In the genomic region with DNA sequence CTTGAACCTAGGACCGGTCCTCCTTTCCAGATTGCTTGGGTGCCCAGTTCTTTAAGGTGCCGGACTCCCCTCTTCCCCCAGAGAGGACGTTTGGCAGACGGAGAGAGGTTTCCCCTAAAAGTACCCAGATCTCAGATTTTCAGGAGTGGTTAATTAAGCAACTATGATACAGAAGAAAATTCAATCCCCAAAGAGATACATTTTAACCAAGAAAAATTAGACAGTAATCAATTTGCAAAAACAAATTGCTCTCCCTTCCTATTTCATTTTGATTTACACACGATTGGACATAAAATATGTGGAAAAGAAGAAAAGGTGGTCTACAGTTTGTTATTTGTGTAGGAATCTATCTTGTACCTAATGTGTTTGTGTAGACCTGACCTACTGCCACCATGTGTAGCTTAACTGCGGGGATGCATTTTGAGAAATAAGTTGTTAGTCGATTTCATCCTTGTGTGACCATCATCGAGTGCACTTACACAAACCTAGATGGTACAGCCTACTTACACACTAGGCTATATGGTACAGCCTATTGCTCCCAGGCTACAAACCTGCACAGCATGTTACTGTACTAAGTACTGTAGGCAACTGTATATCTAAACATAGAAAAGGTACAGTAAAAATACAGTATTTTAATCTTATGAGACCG, we compare ENCODE assay signal across 8 cellular contexts.
DNase-seq lines count a peak whose midpoint lies in the region; ATAC-seq and TF ChIP-seq lines count a peak whose summit lies in the region.

No MANE protein-coding gene starts in this region.

- no peaks in the 10 kb centered on the region for H3K4me1 ChIP-seq in parathyroid adenoma

- TF ChIP-seq CTCF in parathyroid adenoma (IDR thresholded peaks at IDR 0.05), result no peak

- in situ Hi-C loops in ACHN (cut with HindIII; ENCODE audit: low pct_ligation_motif_present, low pct_unique_long_range_greater_than_20kb, low sequenced_read_pairs), result no loop called here

- H3K9me3 ChIP-seq in parathyroid adenoma (ENCODE audit: control insufficient read depth, low read length), result no peaks in the 10 kb centered on the region

- TF ChIP-seq POLR2A in erythroblast (IDR thresholded peaks at IDR 0.05; ENCODE audit: low read length), result no peak

- H3K4me2 ChIP-seq in parathyroid adenoma (ENCODE audit: low read length), result peak overlapping the region; percentile 73

- DNase-seq in NCI-H526 (lab: John Stamatoyannopoulos, UW), result peak; percentile 12 to 21
- no peak for DNase-seq in NCI-H526 treated with DMSO at 0.1 percent for 48 hours (lab: John Stamatoyannopoulos, UW)
- peak; percentile 4 for DNase-seq in RPMI8226
- peak; percentile 8 to 26 for DNase-seq in erythroblast (lab: John Stamatoyannopoulos, UW)
- DNase-seq in ACHN, result no peak

- ATAC-seq in GM19455 (IDR thresholded peaks at IDR 0.05; ENCODE audit: unreplicated experiment) (no peak), GM19328 (IDR thresholded peaks at IDR 0.05; ENCODE audit: unreplicated experiment) (no peak)

- peak overlapping the region; percentile 76 for H3K4me3 ChIP-seq in parathyroid adenoma (ENCODE audit: low read depth, low read length)

- H3K27ac ChIP-seq in parathyroid adenoma, result peak overlapping the region; percentile 77

- no peaks in the 10 kb centered on the region for H3K36me3 ChIP-seq in parathyroid adenoma (ENCODE audit: control insufficient read depth, insufficient read depth, low read length)

- peak overlapping the region; percentile 72 for H2AFZ ChIP-seq in parathyroid adenoma

- H3K27me3 ChIP-seq in parathyroid adenoma (ENCODE audit: control insufficient read depth, insufficient read depth, low read length), result no peaks in the 10 kb centered on the region

- no peak overlapping the region for H3K9ac ChIP-seq in parathyroid adenoma

- H3K79me2 ChIP-seq in parathyroid adenoma, result no peaks in the 10 kb centered on the region

Comparison
In these comparisons a context has a peak if more than half of its experiments do, and no peak if none do; other contexts are left out.
1. DNase-seq: peak in NCI-H526 (2 of 2), RPMI8226 (single experiment) and erythroblast (2 of 2); none in NCI-H526 treated with DMSO at 0.1 percent for 48 hours (single experiment) and ACHN (single experiment).